ENCODE assay signal across 1 cellular context in the genomic region with DNA sequence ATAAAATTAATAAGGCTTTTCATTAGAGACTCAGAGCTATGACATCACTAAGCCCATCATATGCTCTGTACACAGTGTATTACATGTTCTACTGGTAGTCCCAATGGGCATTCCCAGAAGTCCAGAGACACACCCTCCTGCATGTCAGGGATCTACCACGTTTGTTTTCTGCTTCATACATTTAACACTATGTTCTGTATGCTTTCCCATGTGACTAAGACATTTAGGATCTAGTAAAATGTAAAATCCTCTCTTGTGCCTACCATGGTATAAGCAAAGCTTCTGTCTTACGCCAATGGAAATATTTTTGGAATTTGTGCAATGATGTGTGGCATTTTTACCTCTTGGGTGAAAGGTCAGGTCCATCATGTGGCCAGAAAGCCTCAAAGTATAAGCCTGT.
TF ChIP-seq lines count a peak whose summit lies in the region.

No MANE protein-coding gene starts in this region.

TF ChIP-seq in SK-N-SH treated with all-trans-retinoic acid at 6 μM for 48 hours, 23 proteins besides CTCF, POLR2A, EP300 and RAD21 (continued from another document):
- TF ChIP-seq, protein P1, sequence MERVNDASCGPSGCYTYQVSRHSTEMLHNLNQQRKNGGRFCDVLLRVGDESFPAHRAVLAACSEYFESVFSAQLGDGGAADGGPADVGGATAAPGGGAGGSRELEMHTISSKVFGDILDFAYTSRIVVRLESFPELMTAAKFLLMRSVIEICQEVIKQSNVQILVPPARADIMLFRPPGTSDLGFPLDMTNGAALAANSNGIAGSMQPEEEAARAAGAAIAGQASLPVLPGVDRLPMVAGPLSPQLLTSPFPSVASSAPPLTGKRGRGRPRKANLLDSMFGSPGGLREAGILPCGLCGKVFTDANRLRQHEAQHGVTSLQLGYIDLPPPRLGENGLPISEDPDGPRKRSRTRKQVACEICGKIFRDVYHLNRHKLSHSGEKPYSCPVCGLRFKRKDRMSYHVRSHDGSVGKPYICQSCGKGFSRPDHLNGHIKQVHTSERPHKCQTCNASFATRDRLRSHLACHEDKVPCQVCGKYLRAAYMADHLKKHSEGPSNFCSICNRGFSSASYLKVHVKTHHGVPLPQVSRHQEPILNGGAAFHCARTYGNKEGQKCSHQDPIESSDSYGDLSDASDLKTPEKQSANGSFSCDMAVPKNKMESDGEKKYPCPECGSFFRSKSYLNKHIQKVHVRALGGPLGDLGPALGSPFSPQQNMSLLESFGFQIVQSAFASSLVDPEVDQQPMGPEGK (CRISPR knock-in tag; IDR thresholded peaks at IDR 0.05; ENCODE audit: borderline replicate concordance) = no peak
- TF ChIP-seq, protein P2, sequence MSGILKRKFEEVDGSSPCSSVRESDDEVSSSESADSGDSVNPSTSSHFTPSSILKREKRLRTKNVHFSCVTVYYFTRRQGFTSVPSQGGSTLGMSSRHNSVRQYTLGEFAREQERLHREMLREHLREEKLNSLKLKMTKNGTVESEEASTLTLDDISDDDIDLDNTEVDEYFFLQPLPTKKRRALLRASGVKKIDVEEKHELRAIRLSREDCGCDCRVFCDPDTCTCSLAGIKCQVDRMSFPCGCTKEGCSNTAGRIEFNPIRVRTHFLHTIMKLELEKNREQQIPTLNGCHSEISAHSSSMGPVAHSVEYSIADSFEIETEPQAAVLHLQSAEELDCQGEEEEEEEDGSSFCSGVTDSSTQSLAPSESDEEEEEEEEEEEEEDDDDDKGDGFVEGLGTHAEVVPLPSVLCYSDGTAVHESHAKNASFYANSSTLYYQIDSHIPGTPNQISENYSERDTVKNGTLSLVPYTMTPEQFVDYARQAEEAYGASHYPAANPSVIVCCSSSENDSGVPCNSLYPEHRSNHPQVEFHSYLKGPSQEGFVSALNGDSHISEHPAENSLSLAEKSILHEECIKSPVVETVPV (CRISPR knock-in tag; IDR thresholded peaks at IDR 0.05) = no peak
- TF ChIP-seq ESRRG (CRISPR knock-in tag; IDR thresholded peaks at IDR 0.05) (no peak), ISL1 (CRISPR knock-in tag; IDR thresholded peaks at IDR 0.05) (no peak)
